8 cellular contexts compared by ENCODE assay signal in genomic region chr14:35398095-35398584, GRCh38. TPM values are rescaled to one million over a fixed set of nuclear protein-coding genes. Genes with fewer than 3 reads are reported as not detected.
DNase-seq lines count a peak whose midpoint lies in the region; ATAC-seq lines count a peak whose summit lies in the region.

No MANE protein-coding gene starts in this region.

- H3K36me3 Mint-ChIP-seq in T-cell, result peaks cover 39% of the 10 kb centered on the region

- H3K4me3 Mint-ChIP-seq in T-cell, result peak overlapping the region in 1 of 3 donors; percentile 2

- no peaks in the 10 kb centered on the region for H3K27me3 ChIP-seq in H7 (ENCODE audit: control insufficient read depth, insufficient read depth, low read length)

- peaks cover 15% of the 10 kb centered on the region for H3K36me3 ChIP-seq in H7 (replicated peaks; ENCODE audit: control insufficient read depth, insufficient read depth, low read length)

- H3K27ac Mint-ChIP-seq in T-cell, result peak overlapping the region; percentile 66 to 82

- no peaks in the 10 kb centered on the region for H3K9me3 Mint-ChIP-seq in T-cell

- ATAC-seq in T-cell (replicated peaks in 1 of 4) (no peak), HG02938 (IDR thresholded peaks at IDR 0.05; ENCODE audit: unreplicated experiment) (no peak)

- peaks cover 40 to 51% (median 48%) of the 10 kb centered on the region in 3 donors for H3K4me1 Mint-ChIP-seq in T-cell

- no peak overlapping the region for H3K4me3 ChIP-seq in H7 (ENCODE audit: insufficient read depth, low read depth, low read length)
- H3K4me3 ChIP-seq in skin epidermis, result no peak overlapping the region

- POLR2A ChIA-PET in T-cell (lab: Charles Lee), result no interaction called here

- H3K27me3 Mint-ChIP-seq in T-cell, result no peaks in the 10 kb centered on the region

- peak overlapping the region in 19 of 21 experiments; percentile 14 to 77 (median 58) for H3K27ac ChIP-seq in skin epidermis

- CTCF ChIA-PET in T-cell (lab: Charles Lee), result interaction anchor here (0.5 to 1.4 kb wide), 2 partner anchors 16 to 18 kb away, joined by 4 to 7 read pairs; no protein-coding TSS in a partner anchor

- peak; percentile 55 for DNase-seq in H7
- DNase-seq in T-cell, result no peak
- DNase-seq in germinal center (ENCODE audit: low spot score), result peak; percentile 46
- no peak for DNase-seq in cortex of kidney (lab: John Stamatoyannopoulos, UW)
- DNase-seq in NCI-H1694 (lab: John Stamatoyannopoulos, UW), result no peak
- no peak for DNase-seq in amniotic stem cell (lab: John Stamatoyannopoulos, UW)

RNA-seq across cellular contexts. Expression of gene NFKBIA, which starts 6.4 kb away (rescaled TPM):
- total RNA-seq in H7 (2014; rRNA removed; shearing (Covaris generic)), result 49.2 and 64.3 TPM in 2 replicates
- 1,000 to 10,000 TPM in 2 of 5 donors, 100 to 1,000 TPM in 3; 129 to 1,245 (median 169) TPM for total RNA-seq in T-cell

Comparison
In these comparisons a context has a peak if more than half of its experiments do, and no peak if none do; other contexts are left out.
1. DNase-seq: peak in H7 (single experiment) and germinal center (single experiment); none in T-cell (0 of 34), cortex of kidney (single experiment), NCI-H1694 (single experiment) and amniotic stem cell (single experiment).